In the genomic region with DNA sequence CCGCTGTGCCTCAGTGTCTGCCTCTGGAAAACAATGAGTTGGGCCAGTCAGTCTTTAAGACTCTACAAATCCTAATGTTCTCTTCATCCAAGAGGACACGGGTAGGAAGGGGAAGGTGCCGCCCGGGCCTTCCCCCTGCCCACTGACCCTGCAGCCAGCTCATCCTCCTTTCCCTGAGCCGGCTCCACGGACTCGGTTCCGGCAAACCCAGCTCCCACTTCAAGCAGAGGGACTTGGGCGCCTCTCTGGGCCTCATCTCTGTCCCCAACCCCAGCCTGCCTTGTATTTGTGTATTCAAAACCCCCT, we compare ENCODE assay signal across 1 cellular context.
TF ChIP-seq lines count a peak whose summit lies in the region.

No MANE protein-coding gene starts in this region.

TF ChIP-seq in WTC11, 78 proteins besides CTCF, POLR2A, EP300 and RAD21 (continued from another document):
- TF ChIP-seq, protein P1, sequence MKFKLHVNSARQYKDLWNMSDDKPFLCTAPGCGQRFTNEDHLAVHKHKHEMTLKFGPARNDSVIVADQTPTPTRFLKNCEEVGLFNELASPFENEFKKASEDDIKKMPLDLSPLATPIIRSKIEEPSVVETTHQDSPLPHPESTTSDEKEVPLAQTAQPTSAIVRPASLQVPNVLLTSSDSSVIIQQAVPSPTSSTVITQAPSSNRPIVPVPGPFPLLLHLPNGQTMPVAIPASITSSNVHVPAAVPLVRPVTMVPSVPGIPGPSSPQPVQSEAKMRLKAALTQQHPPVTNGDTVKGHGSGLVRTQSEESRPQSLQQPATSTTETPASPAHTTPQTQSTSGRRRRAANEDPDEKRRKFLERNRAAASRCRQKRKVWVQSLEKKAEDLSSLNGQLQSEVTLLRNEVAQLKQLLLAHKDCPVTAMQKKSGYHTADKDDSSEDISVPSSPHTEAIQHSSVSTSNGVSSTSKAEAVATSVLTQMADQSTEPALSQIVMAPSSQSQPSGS (CRISPR knock-in tag; IDR thresholded peaks at IDR 0.05; ENCODE audit: borderline replicate concordance, low read depth), result no peak
- TF ChIP-seq IRF2 (CRISPR knock-in tag; IDR thresholded peaks at IDR 0.05; ENCODE audit: borderline replicate concordance, low read depth) (no peak), NR2C2 (CRISPR knock-in tag; IDR thresholded peaks at IDR 0.05) (no peak), ZNF263 (CRISPR knock-in tag; IDR thresholded peaks at IDR 0.05; ENCODE audit: low read depth) (no peak), ATF1 (CRISPR knock-in tag; IDR thresholded peaks at IDR 0.05) (no peak), TEAD4 (CRISPR knock-in tag; IDR thresholded peaks at IDR 0.05) (no peak), ZNF138 (CRISPR knock-in tag; conservative IDR thresholded peaks at IDR 0.05) (no peak), RORB (CRISPR knock-in tag; IDR thresholded peaks at IDR 0.05) (no peak), ZBTB21 (CRISPR knock-in tag; IDR thresholded peaks at IDR 0.05; ENCODE audit: borderline replicate concordance) (no peak)
- TF ChIP-seq, protein P2, sequence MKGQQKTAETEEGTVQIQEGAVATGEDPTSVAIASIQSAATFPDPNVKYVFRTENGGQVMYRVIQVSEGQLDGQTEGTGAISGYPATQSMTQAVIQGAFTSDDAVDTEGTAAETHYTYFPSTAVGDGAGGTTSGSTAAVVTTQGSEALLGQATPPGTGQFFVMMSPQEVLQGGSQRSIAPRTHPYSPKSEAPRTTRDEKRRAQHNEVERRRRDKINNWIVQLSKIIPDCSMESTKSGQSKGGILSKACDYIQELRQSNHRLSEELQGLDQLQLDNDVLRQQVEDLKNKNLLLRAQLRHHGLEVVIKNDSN (CRISPR knock-in tag; IDR thresholded peaks at IDR 0.05), result no peak
- TF ChIP-seq, protein P3, sequence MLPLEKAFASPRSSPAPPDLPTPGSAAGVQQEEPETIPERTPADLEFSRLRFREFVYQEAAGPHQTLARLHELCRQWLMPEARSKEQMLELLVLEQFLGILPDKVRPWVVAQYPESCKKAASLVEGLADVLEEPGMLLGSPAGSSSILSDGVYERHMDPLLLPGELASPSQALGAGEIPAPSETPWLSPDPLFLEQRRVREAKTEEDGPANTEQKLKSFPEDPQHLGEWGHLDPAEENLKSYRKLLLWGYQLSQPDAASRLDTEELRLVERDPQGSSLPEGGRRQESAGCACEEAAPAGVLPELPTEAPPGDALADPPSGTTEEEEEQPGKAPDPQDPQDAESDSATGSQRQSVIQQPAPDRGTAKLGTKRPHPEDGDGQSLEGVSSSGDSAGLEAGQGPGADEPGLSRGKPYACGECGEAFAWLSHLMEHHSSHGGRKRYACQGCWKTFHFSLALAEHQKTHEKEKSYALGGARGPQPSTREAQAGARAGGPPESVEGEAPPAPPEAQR (CRISPR knock-in tag; IDR thresholded peaks at IDR 0.05), result no peak
